ENCODE assay signal across 16 cellular contexts in the genomic region with DNA sequence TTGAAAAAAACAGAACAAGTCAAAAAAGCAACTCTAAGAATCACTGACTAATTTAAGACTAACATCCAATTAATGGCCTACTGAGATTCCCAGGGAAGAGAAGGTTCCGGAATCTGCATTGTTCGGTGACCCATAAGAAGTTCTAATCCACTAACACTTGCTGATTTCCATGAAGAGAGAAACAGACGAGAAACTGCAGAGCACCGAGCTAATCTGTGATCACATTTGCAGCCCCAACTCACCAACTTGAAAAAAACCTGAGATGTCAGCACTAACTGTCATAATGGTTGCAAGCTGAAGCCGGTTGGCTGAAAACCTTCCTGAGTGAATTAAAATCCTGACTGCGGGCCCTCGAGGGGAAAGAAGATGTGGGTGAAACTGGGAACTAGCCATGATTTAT.
A peak's percentile ranks its signal among the peaks of the same experiment; 100 is the strongest.
DNase-seq lines count a peak whose midpoint lies in the region; ATAC-seq and TF ChIP-seq lines count a peak whose summit lies in the region.
"Had no signal": no experiment of that assay in that cellular context is flagged by ENCODE, and none has a peak within 500 bp of the region (broad histone marks: within the 10 kb centered on the region; RNA-seq: fewer than 3 reads in every experiment).

No MANE protein-coding gene starts in this region.

- H3K79me2 ChIP-seq in neural progenitor cell (ENCODE audit: low read depth) (no peaks in the 10 kb centered on the region), smooth muscle cell (ENCODE audit: low read depth) (no peaks in the 10 kb centered on the region)

- no peak overlapping the region for H3K4me3 Mint-ChIP-seq in neural progenitor cell
- H3K4me3 Mint-ChIP-seq: CD8-positive, alpha-beta memory T cell had no signal

- no peaks in the 10 kb centered on the region for H3K36me3 Mint-ChIP-seq in neural progenitor cell
- H3K36me3 Mint-ChIP-seq: CD8-positive, alpha-beta memory T cell had no signal

- H3F3A ChIP-seq in neural progenitor cell (ENCODE audit: low read depth) (peaks cover 4% of the 10 kb centered on the region), smooth muscle cell (ENCODE audit: low read depth) (no peaks in the 10 kb centered on the region)

- peaks cover 8% of the 10 kb centered on the region for H3K27me3 Mint-ChIP-seq in neural progenitor cell (ENCODE audit: insufficient read depth, low read depth)

- no peak for TF ChIP-seq CTCF in neural progenitor cell (IDR thresholded peaks at IDR 0.05)
- no peak for TF ChIP-seq CTCF in vagina (IDR thresholded peaks at IDR 0.05)
- TF ChIP-seq CTCF in smooth muscle cell (IDR thresholded peaks at IDR 0.05; ENCODE audit: borderline replicate concordance, insufficient read depth, poor library complexity, severe bottlenecking) = no peak
- TF ChIP-seq CTCF in mucosa of descending colon (IDR thresholded peaks at IDR 0.05) = no peak

- H3K9me3 ChIP-seq in SK-N-MC (ENCODE audit: low read depth, low read length) (no peaks in the 10 kb centered on the region; the same call in 1 of the 2 replicates), neural progenitor cell (ENCODE audit: low read depth) (no peaks in the 10 kb centered on the region), vagina (no peaks in the 10 kb centered on the region), smooth muscle cell (replicated peaks; ENCODE audit: low read depth) (no peaks in the 10 kb centered on the region), mucosa of descending colon (no peaks in the 10 kb centered on the region)
- H3K9me3 ChIP-seq: BE2C, Caco-2 had no signal

- no peak for ATAC-seq in mucosa of descending colon
- ATAC-seq: A549, HCT116 had no signal

- no peaks in the 10 kb centered on the region for H3K36me3 ChIP-seq in SK-N-MC (ENCODE audit: insufficient read depth, low read length)
- no peaks in the 10 kb centered on the region for H3K36me3 ChIP-seq in neural progenitor cell
- no peaks in the 10 kb centered on the region for H3K36me3 ChIP-seq in vagina
- H3K36me3 ChIP-seq in smooth muscle cell (ENCODE audit: low read depth) = no peaks in the 10 kb centered on the region
- no peaks in the 10 kb centered on the region for H3K36me3 ChIP-seq in mucosa of descending colon (ENCODE audit: low read depth)
- H3K36me3 ChIP-seq: BE2C had no signal

- TF ChIP-seq POLR2A in vagina (IDR thresholded peaks at IDR 0.05) = no peak

- no peak overlapping the region for H3K27ac ChIP-seq in SK-N-MC
- H3K27ac ChIP-seq in neural progenitor cell = no peak overlapping the region
- peak overlapping the region; percentile 30 for H3K27ac ChIP-seq in vagina
- no peak overlapping the region for H3K27ac ChIP-seq in smooth muscle cell (ENCODE audit: low read depth)
- H3K27ac ChIP-seq: A549, C4-2B, HL-60 had no signal

- no peak overlapping the region for H3K27ac Mint-ChIP-seq in neural progenitor cell
- H3K27ac Mint-ChIP-seq: CD8-positive, alpha-beta memory T cell had no signal

- H4K20me1 ChIP-seq in neural progenitor cell (ENCODE audit: low read depth) (no peaks in the 10 kb centered on the region), smooth muscle cell (ENCODE audit: low read depth) (no peaks in the 10 kb centered on the region)

- H3K4me3 ChIP-seq in SK-N-MC = 0 out of 2 replicates have a peak overlapping the region, but pooled peaks have one; percentile 33
- no peak overlapping the region for H3K4me3 ChIP-seq in neural progenitor cell
- no peak overlapping the region for H3K4me3 ChIP-seq in vagina
- no peak overlapping the region for H3K4me3 ChIP-seq in smooth muscle cell
- no peak overlapping the region for H3K4me3 ChIP-seq in mucosa of descending colon
- H3K4me3 ChIP-seq: A549 had no signal

- H3K27me3 ChIP-seq in neural progenitor cell (no peaks in the 10 kb centered on the region), vagina (no peaks in the 10 kb centered on the region), smooth muscle cell (ENCODE audit: low read depth) (no peaks in the 10 kb centered on the region)

- intact Hi-C loops in vagina (cut with DNase I) (loop anchor here (5.0 kb wide), 2 partner anchors 214 to 634 kb away; no protein-coding TSS in a partner anchor), mucosa of descending colon (cut with DNase I, micrococcal nuclease) (loop anchor here in 1 of 2 donors (5.0 kb wide), 1 partner anchor 634 kb away; no protein-coding TSS in a partner anchor)

- peak overlapping the region; percentile 56 for H3K4me2 ChIP-seq in neural progenitor cell
- no peak overlapping the region for H3K4me2 ChIP-seq in smooth muscle cell

- H2AFZ ChIP-seq in neural progenitor cell (replicated peaks) (no peak overlapping the region), smooth muscle cell (ENCODE audit: low read depth) (no peak overlapping the region)

- H3K9ac ChIP-seq in SK-N-MC (ENCODE audit: insufficient read length) = no peak overlapping the region
- H3K9ac ChIP-seq in neural progenitor cell = no peak overlapping the region
- no peak overlapping the region for H3K9ac ChIP-seq in smooth muscle cell (ENCODE audit: low read depth)

- 50% methylated on average over 7 of the region's 7 CpGs for WGBS in smooth muscle cell (ENCODE audit: low lambda C conversion rate)

- peaks cover 18% of the 10 kb centered on the region for H3K9me3 Mint-ChIP-seq in neural progenitor cell
- H3K9me3 Mint-ChIP-seq: CD8-positive, alpha-beta memory T cell had no signal

- peaks cover 32% of the 10 kb centered on the region for H3K4me1 Mint-ChIP-seq in neural progenitor cell
- H3K4me1 Mint-ChIP-seq: CD8-positive, alpha-beta memory T cell had no signal

- DNase-seq in SK-N-MC (ENCODE audit: low read depth, low spot score) (no peak), kidney glomerular epithelial cell (lab: John Stamatoyannopoulos, UW) (peak; percentile 5), neural progenitor cell (ENCODE audit: low spot score) (peak; percentile 63), vagina (ENCODE audit: extremely low spot score in 2 of 2) (peak in 1 of 2 donors; percentile 64), smooth muscle cell (lab: John Stamatoyannopoulos, UW; ENCODE audit: unreplicated experiment) (no peak), NCI-H226 (no peak), mucosa of descending colon (no peak)
- DNase-seq: BE2C; Caco-2; CD8-positive, alpha-beta memory T cell; DND-41; GF-D8 had no signal

- H3K4me1 ChIP-seq in neural progenitor cell (peaks cover 16% of the 10 kb centered on the region), vagina (peaks cover 11% of the 10 kb centered on the region), smooth muscle cell (ENCODE audit: low read depth) (peaks cover 16% of the 10 kb centered on the region), mucosa of descending colon (ENCODE audit: low read depth) (no peaks in the 10 kb centered on the region)
- H3K4me1 ChIP-seq: BE2C, Caco-2 had no signal

Comparison
In these comparisons a context has a peak if more than half of its experiments do, and no peak if none do; other contexts are left out.
1. DNase-seq: peak in kidney glomerular epithelial cell (single experiment) and neural progenitor cell (single experiment); none in SK-N-MC (single experiment), smooth muscle cell (single experiment), NCI-H226 (single experiment) and mucosa of descending colon (0 of 3).